8 cellular contexts compared by ENCODE assay signal in genomic region chr20:5674176-5674660, GRCh38.
A peak's percentile ranks its signal among the peaks of the same experiment; 100 is the strongest.
DNase-seq lines count a peak whose midpoint lies in the region; ATAC-seq, FAIRE-seq and TF ChIP-seq lines count a peak whose summit lies in the region.

No MANE protein-coding gene starts in this region.

- no peak for TF ChIP-seq EP300 in A549 (IDR thresholded peaks at IDR 0.05)

- CTCF ChIA-PET in A549 (lab: Yijun Ruan, JAX) = no interaction called here

- intact Hi-C loops in dendritic cell treated with granulocyte-macrophage colony-stimulating factor and Interleukin-4, amounts not matched to agents 40 ng/mL and 50 ng/mL, for 4 days (cut with micrococcal nuclease) = loop anchor here (2.0 to 5.0 kb wide), 2 partner anchors 15 to 78 kb away; partner anchors contain the start of gene SHLD1

- H4K20me1 ChIP-seq in OCI-LY3 (ENCODE audit: insufficient read depth, low read length) = no peaks in the 10 kb centered on the region

- peak; percentile 39 to 43; a peak in 3 of 6 replicates for ATAC-seq in A549
- ATAC-seq in GM18870 (IDR thresholded peaks at IDR 0.05; ENCODE audit: unreplicated experiment) = peak; percentile 93
- peak; percentile 77 for ATAC-seq in HG03039 (IDR thresholded peaks at IDR 0.05; ENCODE audit: unreplicated experiment)

- FAIRE-seq in A549 (lab: Jason Lieb, UNC) = peak; percentile 91

- no peak for TF ChIP-seq RAD21 in A549 (conservative IDR thresholded peaks at IDR 0.05 in 1 of 2, IDR thresholded peaks at IDR 0.05 in 1 of 2)

- TF ChIP-seq CTCF in A549 (IDR thresholded peaks at IDR 0.05) (no peak), OCI-LY3 (IDR thresholded peaks at IDR 0.05; ENCODE audit: low read depth, low read length) (peak; percentile 22; the same call in 1 of the 2 replicates), progenitor cell of endocrine pancreas (IDR thresholded peaks at IDR 0.05; ENCODE audit: unreplicated experiment) (no peak)

- H3K27ac Mint-ChIP-seq in dendritic cell treated with granulocyte-macrophage colony-stimulating factor and Interleukin-4, amounts not matched to agents 40 ng/mL and 50 ng/mL, for 4 days = peak overlapping the region; percentile 70
- H3K27ac Mint-ChIP-seq in progenitor cell of endocrine pancreas = no peak overlapping the region

- 0 out of 2 replicates have a peak, but pooled peaks cover 3% of the 10 kb centered on the region for H3K27me3 ChIP-seq in OCI-LY3 (ENCODE audit: low read depth, low read length)

- H3K27ac ChIP-seq in A549 (peak overlapping the region; percentile 4 to 19; a peak in 2 of 6 replicates), OCI-LY3 (ENCODE audit: low read length) (peak overlapping the region; percentile 65)

- H3K36me3 Mint-ChIP-seq in dendritic cell treated with granulocyte-macrophage colony-stimulating factor and Interleukin-4, amounts not matched to agents 40 ng/mL and 50 ng/mL, for 4 days (ENCODE audit: low read depth) = no peaks in the 10 kb centered on the region
- H3K36me3 Mint-ChIP-seq in progenitor cell of endocrine pancreas (ENCODE audit: insufficient read depth) = no peaks in the 10 kb centered on the region

- H3K4me1 Mint-ChIP-seq in dendritic cell treated with granulocyte-macrophage colony-stimulating factor and Interleukin-4, amounts not matched to agents 40 ng/mL and 50 ng/mL, for 4 days (ENCODE audit: low read depth) = peaks cover 35% of the 10 kb centered on the region
- H3K4me1 Mint-ChIP-seq in progenitor cell of endocrine pancreas (ENCODE audit: low read depth) = no peaks in the 10 kb centered on the region

- H3K27me3 Mint-ChIP-seq in dendritic cell treated with granulocyte-macrophage colony-stimulating factor and Interleukin-4, amounts not matched to agents 40 ng/mL and 50 ng/mL, for 4 days = no peaks in the 10 kb centered on the region
- H3K27me3 Mint-ChIP-seq in progenitor cell of endocrine pancreas = no peaks in the 10 kb centered on the region

- DNase-seq in A549 (ENCODE audit: low read depth in 1 of 2, low spot score in 1 of 2) (no peak), islet precursor cell (no peak), progenitor cell of endocrine pancreas (ENCODE audit: low spot score, unreplicated experiment) (no peak), cortex of kidney (lab: John Stamatoyannopoulos, UW) (no peak)

- H2AFZ ChIP-seq in OCI-LY3 (ENCODE audit: low read depth, low read length) = peak overlapping the region; percentile 59; the same call in 1 of the 2 replicates

- H3K4me1 ChIP-seq in A549 (peaks cover 16% of the 10 kb centered on the region), OCI-LY3 (ENCODE audit: low read length) (peaks cover 23% of the 10 kb centered on the region)

- POLR2A ChIA-PET in A549 (lab: Yijun Ruan, JAX) = no interaction called here

- H3K9me3 ChIP-seq in A549 (no peaks in the 10 kb centered on the region), OCI-LY3 (ENCODE audit: insufficient read depth, low read length) (no peaks in the 10 kb centered on the region)

- no peaks in the 10 kb centered on the region for H3K79me2 ChIP-seq in OCI-LY3 (ENCODE audit: low read length)

- H3K36me3 ChIP-seq in OCI-LY3 (replicated peaks; ENCODE audit: low read depth, low read length) = no peaks in the 10 kb centered on the region

- WGBS in A549 (ENCODE audit: missing lambda C conversion rate) = 84% methylated on average over 3 of the region's 3 CpGs

- no peak overlapping the region for H3K4me3 Mint-ChIP-seq in dendritic cell treated with granulocyte-macrophage colony-stimulating factor and Interleukin-4, amounts not matched to agents 40 ng/mL and 50 ng/mL, for 4 days
- H3K4me3 Mint-ChIP-seq in progenitor cell of endocrine pancreas (ENCODE audit: low read depth) = no peak overlapping the region

- H3K9me3 Mint-ChIP-seq in dendritic cell treated with granulocyte-macrophage colony-stimulating factor and Interleukin-4, amounts not matched to agents 40 ng/mL and 50 ng/mL, for 4 days = no peaks in the 10 kb centered on the region
- no peaks in the 10 kb centered on the region for H3K9me3 Mint-ChIP-seq in progenitor cell of endocrine pancreas (ENCODE audit: low read depth)

- H3K4me3 ChIP-seq in A549 (no peak overlapping the region), OCI-LY3 (ENCODE audit: low read length) (peak overlapping the region; percentile 7; the same call in 1 of the 2 replicates)

- H3K9ac ChIP-seq in OCI-LY3 (ENCODE audit: low read length) = no peak overlapping the region

- TF ChIP-seq POLR2A in A549 (IDR thresholded peaks at IDR 0.05; ENCODE audit: low read length) = no peak

- H3K4me2 ChIP-seq in A549 (peak overlapping the region; percentile 14; the same call in 1 of the 3 replicates), OCI-LY3 (ENCODE audit: low read length) (peak overlapping the region; percentile 60)

TF ChIP-seq in A549, 52 proteins besides CTCF, POLR2A, EP300 and RAD21:
- TF ChIP-seq TP53 (CRISPR knock-in tag; IDR thresholded peaks at IDR 0.05) (no peak), ZFP36 (IDR thresholded peaks at IDR 0.05; ENCODE audit: borderline replicate concordance, partially characterized antibody) (no peak), RARB (CRISPR knock-in tag; IDR thresholded peaks at IDR 0.05) (no peak), MAFK (IDR thresholded peaks at IDR 0.05; ENCODE audit: partially characterized antibody) (no peak), FOSL2 (IDR thresholded peaks at IDR 0.05) (0 out of 2 replicates have a peak, but pooled peaks have one; percentile 25), FOSL2 (CRISPR knock-in tag; IDR thresholded peaks at IDR 0.05) (peak; percentile 76), POLR2AphosphoS2 (conservative IDR thresholded peaks at IDR 0.05; ENCODE audit: low read length) (no peak), RNF2 (IDR thresholded peaks at IDR 0.05; ENCODE audit: borderline replicate concordance, low read depth) (no peak)
TF ChIP-seq in A549: peak in this region for 1.

Comparison
In these comparisons a context has a peak if more than half of its experiments do, and no peak if none do; other contexts are left out.
1. ATAC-seq: peak in every context shown above with its lines; median percentile 93 in GM18870; 77 in HG03039; 41 in A549.